ENCODE assay signal across 10 cellular contexts in genomic region chr15:81160312-81161214, GRCh38. TPM values are rescaled to one million over a fixed set of nuclear protein-coding genes. Genes with fewer than 3 reads are reported as not detected.
A peak's percentile ranks its signal among the peaks of the same experiment; 100 is the strongest.
DNase-seq lines count a peak whose midpoint lies in the region; ATAC-seq and TF ChIP-seq lines count a peak whose summit lies in the region.
"Had no signal": no experiment of that assay in that cellular context is flagged by ENCODE, and none has a peak within 500 bp of the region (broad histone marks: within the 10 kb centered on the region; RNA-seq: fewer than 3 reads in every experiment).

No MANE protein-coding gene starts in this region.

- H3K9me3 ChIP-seq in esophagus muscularis mucosa (no peaks in the 10 kb centered on the region), psoas muscle (no peaks in the 10 kb centered on the region)
- no peaks in the 10 kb centered on the region for H3K9me3 ChIP-seq in CD4-positive, alpha-beta memory T cell (ENCODE audit: control insufficient read depth in 1 of 2, low read length in 2 of 2)

- ATAC-seq in psoas muscle (peak in 3 of 4 donors; percentile 47 to 77 (median 70)), GM18858 (IDR thresholded peaks at IDR 0.05; ENCODE audit: unreplicated experiment) (no peak), GM21619 (IDR thresholded peaks at IDR 0.05; ENCODE audit: unreplicated experiment) (no peak)

- H3K27ac ChIP-seq in esophagus muscularis mucosa (replicated peaks in 1 of 4) (peak overlapping the region; percentile 39 to 53 (median 46)), psoas muscle (peak overlapping the region; percentile 50)
- no peak overlapping the region for H3K27ac ChIP-seq in CD4-positive, alpha-beta memory T cell (ENCODE audit: low read depth, low read length)

- H3K4me1 ChIP-seq in esophagus muscularis mucosa (peaks cover 20 to 36% (median 26%) of the 10 kb centered on the region in 4 donors), psoas muscle (no peaks in the 10 kb centered on the region)
- peaks cover 14% of the 10 kb centered on the region for H3K4me1 ChIP-seq in CD4-positive, alpha-beta memory T cell (ENCODE audit: insufficient read depth, low read length)

- H3K27me3 ChIP-seq in esophagus muscularis mucosa (no peaks in the 10 kb centered on the region), psoas muscle (ENCODE audit: insufficient read depth in 3 of 3, low read length in 2 of 3) (no peaks in the 10 kb centered on the region)
- peaks cover 4% of the 10 kb centered on the region for H3K27me3 ChIP-seq in CD4-positive, alpha-beta memory T cell (ENCODE audit: insufficient read depth, low read length)

- peaks cover 4 to 19% of the 10 kb centered on the region in 2 donors for H3K27me3 Mint-ChIP-seq in CD4-positive, alpha-beta memory T cell

- H3K9me3 Mint-ChIP-seq in CD4-positive, alpha-beta memory T cell: no peaks in the 10 kb centered on the region

- peak overlapping the region in 1 of 8 donors; percentile 40 for H3K4me3 Mint-ChIP-seq in CD4-positive, alpha-beta memory T cell

- TF ChIP-seq EP300 in esophagus muscularis mucosa (IDR thresholded peaks at IDR 0.05): no peak

- TF ChIP-seq POLR2A in esophagus muscularis mucosa (IDR thresholded peaks at IDR 0.05; ENCODE audit: low read depth): no peak

- TF ChIP-seq CTCF in esophagus muscularis mucosa (IDR thresholded peaks at IDR 0.05) (no peak), psoas muscle (IDR thresholded peaks at IDR 0.05) (no peak)

- H3K36me3 Mint-ChIP-seq in CD4-positive, alpha-beta memory T cell: no peaks in the 10 kb centered on the region

- H3K4me3 ChIP-seq in esophagus muscularis mucosa: no peak overlapping the region
- H3K4me3 ChIP-seq in psoas muscle: no peak overlapping the region
- H3K4me3 ChIP-seq in CD4-positive, alpha-beta memory T cell (ENCODE audit: low read length in 2 of 2): no peak overlapping the region

- no peak overlapping the region for H3K27ac Mint-ChIP-seq in CD4-positive, alpha-beta memory T cell

- H3K36me3 ChIP-seq in esophagus muscularis mucosa (no peaks in the 10 kb centered on the region), psoas muscle (ENCODE audit: insufficient read depth in 1 of 2, low read depth in 1 of 2) (no peaks in the 10 kb centered on the region)
- no peaks in the 10 kb centered on the region for H3K36me3 ChIP-seq in CD4-positive, alpha-beta memory T cell (ENCODE audit: insufficient read depth, low read length)

- peaks cover 13 to 23% (median 18%) of the 10 kb centered on the region in 4 donors for H3K4me1 Mint-ChIP-seq in CD4-positive, alpha-beta memory T cell

- POLR2A ChIA-PET in CD4-positive, alpha-beta memory T cell (lab: Charles Lee; ENCODE audit: partially characterized antibody): no interaction called here

- DNase-seq in DMS79 treated with DMSO at 0.1 percent for 48 hours (lab: John Stamatoyannopoulos, UW) (peak; percentile 13), NCI-H345 (lab: John Stamatoyannopoulos, UW) (peak; percentile 70), esophagus muscularis mucosa (ENCODE audit: extremely low spot score) (no peak), psoas muscle (peak; percentile 64 to 81), OCI-M1 (lab: John Stamatoyannopoulos, UW) (no peak)
- no peak for DNase-seq in CD4-positive, alpha-beta memory T cell
- DNase-seq: hippocampal formation, retina had no signal

- intact Hi-C loops in esophagus muscularis mucosa (cut with DNase I) (no loop called here), psoas muscle (cut with DNase I) (no loop called here)
- intact Hi-C loops in CD4-positive, alpha-beta memory T cell (cut with micrococcal nuclease): no loop called here

- CTCF ChIA-PET in CD4-positive, alpha-beta memory T cell (lab: Charles Lee; ENCODE audit: partially characterized antibody): interaction anchor here (1.0 to 2.7 kb wide), 2 partner anchors 11 to 105 kb away, joined by 3 to 14 read pairs; no protein-coding TSS in a partner anchor

- 47% methylated on average over 10 of the region's 11 CpGs for WGBS in esophagus muscularis mucosa
- 20 to 27% (median 22%) methylated on average over 11 of the region's 11 CpGs for WGBS in psoas muscle, 3 donors

RNA-seq across cellular contexts. Expression of gene CFAP161, which starts 26.5 kb away (rescaled TPM):
- total RNA-seq in esophagus muscularis mucosa (under 1 TPM in 2 of 4 donors, not detected in 2; 0.66 to 0.71 TPM), psoas muscle (under 1 TPM in 1 of 4 donors, not detected in 3; 0.28 TPM)
- under 1 TPM in 1 of 3 donors, not detected in 2; 0.03 TPM for polyA plus RNA-seq in psoas muscle
- not detected for total RNA-seq in CD4-positive, alpha-beta memory T cell
- not detected for polyA plus RNA-seq in CD4-positive, alpha-beta memory T cell

RNA-seq across cellular contexts. Expression of gene IL16, which starts 36.1 kb away (rescaled TPM):
- total RNA-seq in esophagus muscularis mucosa: 10 to 100 TPM; 13.5 to 34.9 (median 19.8) TPM
- 1 to 10 TPM; 2.1 to 5.3 (median 2.6) TPM for total RNA-seq in psoas muscle
- polyA plus RNA-seq in psoas muscle: 1 to 10 TPM; 1.2 to 2.6 (median 1.3) TPM
- 100 to 1,000 TPM; 392 to 400 TPM for total RNA-seq in CD4-positive, alpha-beta memory T cell
- 100 to 1,000 TPM; 190 to 332 TPM for polyA plus RNA-seq in CD4-positive, alpha-beta memory T cell

Comparison
In these comparisons a context has a peak if more than half of its experiments do, and no peak if none do; other contexts are left out.
1. DNase-seq: peak in DMS79 treated with DMSO at 0.1 percent for 48 hours (single experiment), NCI-H345 (single experiment) and psoas muscle (2 of 2); none in esophagus muscularis mucosa (single experiment), CD4-positive, alpha-beta memory T cell (0 of 5) and OCI-M1 (single experiment).
2. ATAC-seq: peak in psoas muscle (3 of 4); none in GM18858 (single experiment) and GM21619 (single experiment).
3. RNA of gene IL16, which starts 36.1 kb away (total RNA-seq): 392 to 400 TPM in CD4-positive, alpha-beta memory T cell; 13.5 to 34.9 TPM in esophagus muscularis mucosa and 2.1 to 5.3 TPM in psoas muscle; every median in the first group is over 10 times any median in the second.